In genomic region chrX:72304877-72305276, GRCh38 we compare ENCODE assay signal across 9 cellular contexts. TPM values are rescaled to one million over a fixed set of nuclear protein-coding genes. Genes with fewer than 3 reads are reported as not detected.
DNase-seq lines count a peak whose midpoint lies in the region; ATAC-seq and TF ChIP-seq lines count a peak whose summit lies in the region.
"Had no signal": no experiment of that assay in that cellular context is flagged by ENCODE, and none has a peak within 500 bp of the region (broad histone marks: within the 10 kb centered on the region; RNA-seq: fewer than 3 reads in every experiment).

No MANE protein-coding gene starts in this region.

- TF ChIP-seq CTCF in gastroesophageal sphincter (IDR thresholded peaks at IDR 0.05) = no peak
- no peak for TF ChIP-seq CTCF in sigmoid colon (IDR thresholded peaks at IDR 0.05)

- peaks cover 0 to 43% (median 4%) of the 10 kb centered on the region in 3 donors for H3K4me1 ChIP-seq in gastroesophageal sphincter
- H3K4me1 ChIP-seq in sigmoid colon = peaks cover 0 to 52% (median 33%) of the 10 kb centered on the region in 4 donors

- intact Hi-C loops in sigmoid colon (cut with DNase I) = loop anchor here (10.0 kb wide), 1 partner anchor 230 kb away; no protein-coding TSS in a partner anchor

- H3K27me3 Mint-ChIP-seq in T-helper 17 cell = peaks cover 50% of the 10 kb centered on the region

- no CpG with 5 or more reads among the region's 26 CpGs for WGBS in gastroesophageal sphincter (ENCODE audit: low coverage in 1 of 2), 2 donors
- WGBS in sigmoid colon, 2 donors = 3% methylated on average over 26 of the region's 26 CpGs

- TF ChIP-seq EP300 in gastroesophageal sphincter (IDR thresholded peaks at IDR 0.05) (no peak), sigmoid colon (IDR thresholded peaks at IDR 0.05) (no peak)

- peak overlapping the region; percentile 82 for H3K4me3 Mint-ChIP-seq in T-helper 17 cell

- H3K4me3 ChIP-seq in gastroesophageal sphincter (peak overlapping the region; percentile 52 to 64), sigmoid colon (peak overlapping the region in 3 of 4 donors; percentile 49 to 58 (median 53))

- DNase-seq in NCI-H1417 (lab: John Stamatoyannopoulos, UW) (peak in 2 of 3 experiments; percentile 40 to 56), NCI-H1417 treated with DMSO at 0.1 percent for 48 hours (lab: John Stamatoyannopoulos, UW) (no peak), T-helper 17 cell (no peak), sigmoid colon (no peak), epidermal melanocyte (ENCODE audit: insufficient read length, low spot score) (no peak), NCI-H2029 (lab: John Stamatoyannopoulos, UW) (no peak), SK-N-DZ (ENCODE audit: low spot score) (no peak)
- DNase-seq: 8988T had no signal

- peaks cover 14% of the 10 kb centered on the region for H3K4me1 Mint-ChIP-seq in T-helper 17 cell

- H3K27ac ChIP-seq in gastroesophageal sphincter (no peak overlapping the region), sigmoid colon (no peak overlapping the region)

- ATAC-seq in T-helper 17 cell (no peak), gastroesophageal sphincter (no peak)

- no peaks in the 10 kb centered on the region for H3K27me3 ChIP-seq in gastroesophageal sphincter
- peaks cover 0 to 52% (median 31%) of the 10 kb centered on the region in 3 donors for H3K27me3 ChIP-seq in sigmoid colon

- H3K9me3 ChIP-seq in T-helper 17 cell (ENCODE audit: control insufficient read depth, low read length, poor library complexity, severe bottlenecking) (no peaks in the 10 kb centered on the region), gastroesophageal sphincter (no peaks in the 10 kb centered on the region), sigmoid colon (no peaks in the 10 kb centered on the region)

- no peak for TF ChIP-seq POLR2A in gastroesophageal sphincter (IDR thresholded peaks at IDR 0.05)
- no peak for TF ChIP-seq POLR2A in sigmoid colon (IDR thresholded peaks at IDR 0.05)

- H3K36me3 Mint-ChIP-seq in T-helper 17 cell (ENCODE audit: low read depth) = no peaks in the 10 kb centered on the region

- H3K36me3 ChIP-seq in gastroesophageal sphincter = no peaks in the 10 kb centered on the region
- H3K36me3 ChIP-seq in sigmoid colon = no peaks in the 10 kb centered on the region

- H3K27ac Mint-ChIP-seq in T-helper 17 cell = no peak overlapping the region

RNA-seq across cellular contexts. Expression of gene CITED1, which starts 0.8 kb away (rescaled TPM):
- total RNA-seq in T-helper 17 cell = 1 to 10 TPM in 1 of 2 donors, not detected in 1; 1.5 TPM
- total RNA-seq in gastroesophageal sphincter = 1 to 10 TPM in 2 of 4 donors, not detected in 2; 1.4 to 1.7 TPM
- total RNA-seq in sigmoid colon = under 1 TPM in 1 of 4 donors, not detected in 3; 0.99 TPM
- polyA plus RNA-seq in sigmoid colon = 1 to 10 TPM in 1 of 3 donors, under 1 TPM in 1, not detected in 1; 0.52 to 2.4 TPM
- polyA plus RNA-seq in SK-N-DZ (2014; cell fraction: cytosol; rRNA removed) = 10.4 and 16.1 TPM in 2 replicates
- 10.5 and 17.8 TPM in 2 replicates for polyA plus RNA-seq in SK-N-DZ (2014; cell fraction: nucleus; rRNA removed)

RNA-seq across cellular contexts. Expression of gene RPS4X, which starts 27.8 kb away (rescaled TPM):
- total RNA-seq in T-helper 17 cell (1,000 to 10,000 TPM; 1,445 to 1,548 TPM), gastroesophageal sphincter (1,000 to 10,000 TPM in 1 of 4 donors, 100 to 1,000 TPM in 3; 628 to 1,072 (median 791) TPM), sigmoid colon (1,000 to 10,000 TPM in 3 of 4 donors, 100 to 1,000 TPM in 1; 842 to 1,555 (median 1,107) TPM)
- 1,000 to 10,000 TPM; 1,029 to 2,141 (median 1,186) TPM for polyA plus RNA-seq in sigmoid colon
- polyA plus RNA-seq in SK-N-DZ (2014; cell fraction: cytosol; rRNA removed) = 1,649 and 1,908 TPM in 2 replicates
- polyA plus RNA-seq in SK-N-DZ (2014; cell fraction: nucleus; rRNA removed) = 821 and 1,107 TPM in 2 replicates

Comparison
In these comparisons a context has a peak if more than half of its experiments do, and no peak if none do; other contexts are left out.
1. DNase-seq: peak in NCI-H1417 (2 of 3); none in NCI-H1417 treated with DMSO at 0.1 percent for 48 hours (single experiment), T-helper 17 cell (0 of 3), sigmoid colon (single experiment), epidermal melanocyte (single experiment), NCI-H2029 (single experiment) and SK-N-DZ (single experiment).